In genomic region chr18:68417826-68418225, GRCh38 we compare ENCODE assay signal across 15 cellular contexts.
DNase-seq lines count a peak whose midpoint lies in the region; ATAC-seq and TF ChIP-seq lines count a peak whose summit lies in the region.
"Had no signal": no experiment of that assay in that cellular context is flagged by ENCODE, and none has a peak within 500 bp of the region (broad histone marks: within the 10 kb centered on the region; RNA-seq: fewer than 3 reads in every experiment).

No MANE protein-coding gene starts in this region.

- H3K4me2 ChIP-seq in KMS-11, result no peak overlapping the region
- H3K4me2 ChIP-seq: BLaER1 had no signal

- TF ChIP-seq CTCF in KMS-11 (conservative IDR thresholded peaks at IDR 0.05; ENCODE audit: low read depth, low read length), result no peak
- no peak for TF ChIP-seq CTCF in chondrocyte (IDR thresholded peaks at IDR 0.05)
- TF ChIP-seq CTCF in lower lobe of right lung (IDR thresholded peaks at IDR 0.05), result no peak

- H3K27me3 ChIP-seq in KMS-11 (ENCODE audit: insufficient read depth, low read depth) (no peaks in the 10 kb centered on the region), lower lobe of right lung (ENCODE audit: low read depth) (no peaks in the 10 kb centered on the region)
- H3K27me3 ChIP-seq: BLaER1 had no signal

- no peak overlapping the region for H3K27ac ChIP-seq in KMS-11
- H3K27ac ChIP-seq in lower lobe of right lung, result no peak overlapping the region
- H3K27ac ChIP-seq: BLaER1 had no signal

- no peaks in the 10 kb centered on the region for H3K9me3 ChIP-seq in lower lobe of right lung
- H3K9me3 ChIP-seq: BLaER1 had no signal

- peaks cover 27% of the 10 kb centered on the region for H3K4me1 Mint-ChIP-seq in chondrocyte (ENCODE audit: low read depth)

- peaks cover 11% of the 10 kb centered on the region for H3K4me1 ChIP-seq in KMS-11 (ENCODE audit: low read depth, poor library complexity, severe bottlenecking)
- H3K4me1 ChIP-seq in lower lobe of right lung, result no peaks in the 10 kb centered on the region
- H3K4me1 ChIP-seq: BLaER1 had no signal

- H3K36me3 ChIP-seq in KMS-11 (ENCODE audit: insufficient read depth) (no peaks in the 10 kb centered on the region), lower lobe of right lung (no peaks in the 10 kb centered on the region)
- H3K36me3 ChIP-seq: BLaER1 had no signal

- DNase-seq in DMS53 treated with DMSO at 0.1 percent for 48 hours (lab: John Stamatoyannopoulos, UW; ENCODE audit: unreplicated experiment) (peak; percentile 74), chondrocyte (ENCODE audit: low spot score) (no peak), myocyte (ENCODE audit: low read depth) (peak; percentile 63), CD1c-positive myeloid dendritic cell (ENCODE audit: extremely low spot score) (no peak), lower lobe of right lung (no peak)
- DNase-seq: activated CD4-positive, CD25-positive, alpha-beta regulatory T cell treated with anti-CD3 and anti-CD28 coated beads, Interleukin-2, amount 50 U/mL, for 72 hours; NCI-H2029; NK-92 treated with Interleukin-12 subunit alpha and Interleukin-12 subunit beta, amount 100 ng/mL, for 24 hours; right cardiac atrium; stimulated activated CD4-positive, alpha-beta T cell treated with anti-CD3 and anti-CD28 coated beads, Interleukin-1b, Interleukin-23, amount 100 ng/mL, for 48 hours; T-helper 2 cell had no signal

- peaks cover 16% of the 10 kb centered on the region for H3K9me3 Mint-ChIP-seq in chondrocyte (ENCODE audit: low read depth)

- no peak overlapping the region for H3K4me3 Mint-ChIP-seq in chondrocyte (ENCODE audit: unreplicated experiment)

- H3K36me3 Mint-ChIP-seq in chondrocyte (ENCODE audit: low read depth), result no peaks in the 10 kb centered on the region

- no peak overlapping the region for H3K4me3 ChIP-seq in KMS-11 (IDR thresholded peaks at IDR 0.05; ENCODE audit: insufficient read depth, low read depth, low read length)
- no peak overlapping the region for H3K4me3 ChIP-seq in lower lobe of right lung
- H3K4me3 ChIP-seq: BLaER1 had no signal

- H2AFZ ChIP-seq in KMS-11 (ENCODE audit: low read depth), result peak overlapping the region; percentile 2; the same call in 1 of the 2 replicates

- H3K9ac ChIP-seq in KMS-11, result no peak overlapping the region
- H3K9ac ChIP-seq: BLaER1 had no signal

- ATAC-seq in lower lobe of right lung (no peak), HG03097 (IDR thresholded peaks at IDR 0.05; ENCODE audit: low FRiP score, unreplicated experiment) (no peak), HG03521 (IDR thresholded peaks at IDR 0.05; ENCODE audit: unreplicated experiment) (no peak)
- ATAC-seq: right cardiac atrium had no signal

- H3K27ac Mint-ChIP-seq in chondrocyte (ENCODE audit: unreplicated experiment), result peak overlapping the region; percentile 82

- H3K27me3 Mint-ChIP-seq in chondrocyte (ENCODE audit: low read depth), result no peaks in the 10 kb centered on the region

- no peaks in the 10 kb centered on the region for H3K79me2 ChIP-seq in KMS-11 (ENCODE audit: insufficient read depth, low read depth)

- no peaks in the 10 kb centered on the region for H4K20me1 ChIP-seq in KMS-11 (ENCODE audit: insufficient read depth)
- H4K20me1 ChIP-seq: BLaER1 had no signal

- intact Hi-C loops in lower lobe of right lung (cut with DNase I), result no loop called here

Comparison
In these comparisons a context has a peak if more than half of its experiments do, and no peak if none do; other contexts are left out.
1. DNase-seq: peak in DMS53 treated with DMSO at 0.1 percent for 48 hours (single experiment) and myocyte (single experiment); none in chondrocyte (single experiment), CD1c-positive myeloid dendritic cell (single experiment) and lower lobe of right lung (single experiment).